ENCODE assay signal across 9 cellular contexts in the genomic region with DNA sequence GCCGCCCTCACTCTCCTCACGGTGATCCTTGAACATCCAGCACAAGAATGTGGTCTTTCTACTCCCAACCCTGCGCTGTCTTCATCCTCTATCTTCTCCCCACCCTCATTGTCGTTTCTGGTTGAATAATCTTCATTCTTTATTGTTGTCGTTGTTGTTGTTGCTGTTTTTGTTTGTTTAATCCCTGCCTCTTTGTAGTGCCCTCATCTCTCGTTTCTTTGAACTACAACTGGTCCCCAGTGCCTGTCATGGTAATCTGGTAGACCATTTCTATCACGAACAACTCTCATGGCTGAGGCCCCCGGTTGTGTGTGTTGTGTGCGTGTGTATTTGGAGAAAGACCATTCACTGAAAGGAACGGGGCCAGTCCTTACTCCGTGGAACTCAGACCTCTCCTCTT. TPM values are rescaled to one million over a fixed set of nuclear protein-coding genes. Genes with fewer than 3 reads are reported as not detected.
DNase-seq lines count a peak whose midpoint lies in the region; ATAC-seq and TF ChIP-seq lines count a peak whose summit lies in the region.
"Had no signal": no experiment of that assay in that cellular context is flagged by ENCODE, and none has a peak within 500 bp of the region (broad histone marks: within the 10 kb centered on the region; RNA-seq: fewer than 3 reads in every experiment).

No MANE protein-coding gene starts in this region.

- CTCF ChIA-PET in Calu3 (lab: Charles Lee) = no interaction called here
- CTCF ChIA-PET in OCI-LY7 (lab: Charles Lee; ENCODE audit: unreplicated experiment) = no interaction called here

- DNase-seq in Calu3 = no peak
- no peak for DNase-seq in OCI-LY7 (ENCODE audit: low spot score)
- no peak for DNase-seq in endodermal cell
- DNase-seq in NCI-H2029 (lab: John Stamatoyannopoulos, UW) = no peak
- DNase-seq: NCI-H187 treated with DMSO at 0.1 percent for 48 hours had no signal

- H3K36me3 ChIP-seq in OCI-LY7 (ENCODE audit: insufficient read depth, low read length) (no peaks in the 10 kb centered on the region), endodermal cell (ENCODE audit: control insufficient read depth, insufficient read depth, low read length) (no peaks in the 10 kb centered on the region), parathyroid adenoma (ENCODE audit: control insufficient read depth, insufficient read depth, low read length) (no peaks in the 10 kb centered on the region)

- no peak overlapping the region for H3K9ac ChIP-seq in endodermal cell (ENCODE audit: extremely low read depth, low read length, poor library complexity, severe bottlenecking)
- no peak overlapping the region for H3K9ac ChIP-seq in parathyroid adenoma

- peak overlapping the region; percentile 100; the same call in 1 of the 2 replicates for H2AFZ ChIP-seq in OCI-LY7 (ENCODE audit: low read length)
- peak overlapping the region; percentile 91 for H2AFZ ChIP-seq in parathyroid adenoma

- no peaks in the 10 kb centered on the region for H3K9me2 ChIP-seq in OCI-LY7 (ENCODE audit: insufficient read depth, low read length)

- peaks cover 14% of the 10 kb centered on the region; the same call in 1 of the 2 replicates for H4K20me1 ChIP-seq in OCI-LY7 (ENCODE audit: insufficient read depth, low read length)

- H3K9me3 ChIP-seq in OCI-LY7 (ENCODE audit: low read length) (no peaks in the 10 kb centered on the region), endodermal cell (ENCODE audit: control insufficient read depth, low read length) (no peaks in the 10 kb centered on the region), parathyroid adenoma (ENCODE audit: control insufficient read depth, low read length) (no peaks in the 10 kb centered on the region)

- H3K4me3 ChIP-seq in OCI-LY7 (ENCODE audit: low read depth, low read length, poor library complexity, severe bottlenecking) = peak overlapping the region; percentile 95
- peak overlapping the region; percentile 81 for H3K4me3 ChIP-seq in endodermal cell (ENCODE audit: low read length)
- H3K4me3 ChIP-seq in parathyroid adenoma (ENCODE audit: low read depth, low read length) = no peak overlapping the region

- H3K27me3 Mint-ChIP-seq in Calu3 (ENCODE audit: unreplicated experiment) (peaks cover 57% of the 10 kb centered on the region), endodermal cell (ENCODE audit: insufficient read depth) (peaks cover 59% of the 10 kb centered on the region)

- POLR2A ChIA-PET in OCI-LY7 (lab: Charles Lee) = interaction anchor here (0.6 kb wide), 1 partner anchor 65 kb away, joined by 4 read pairs; no protein-coding TSS in a partner anchor

- H3K9me3 Mint-ChIP-seq in Calu3 (ENCODE audit: low read depth, unreplicated experiment) = no peaks in the 10 kb centered on the region
- no peaks in the 10 kb centered on the region for H3K9me3 Mint-ChIP-seq in endodermal cell

- H3K27me3 ChIP-seq in endodermal cell (ENCODE audit: control insufficient read depth, insufficient read depth, low read length, poor library complexity, severe bottlenecking) = peaks cover 63% of the 10 kb centered on the region
- no peaks in the 10 kb centered on the region for H3K27me3 ChIP-seq in parathyroid adenoma (ENCODE audit: control insufficient read depth, insufficient read depth, low read length)

- ATAC-seq in GM21390 (IDR thresholded peaks at IDR 0.05; ENCODE audit: unreplicated experiment) (no peak), HG02852 (IDR thresholded peaks at IDR 0.05; ENCODE audit: unreplicated experiment) (no peak), HG02885 (IDR thresholded peaks at IDR 0.05; ENCODE audit: poor library complexity, unreplicated experiment) (no peak)

- BruUV-seq in Calu3 (replicated peaks; lab: Mats Ljungman, UMichigan) (no TSS peak), OCI-LY7 (replicated peaks; lab: Mats Ljungman, UMichigan) (TSS peak; percentile 75)

- peaks cover 9% of the 10 kb centered on the region for H3K4me1 Mint-ChIP-seq in Calu3 (ENCODE audit: low read depth, unreplicated experiment)
- peaks cover 10% of the 10 kb centered on the region for H3K4me1 Mint-ChIP-seq in endodermal cell

- H3K27ac ChIP-seq in OCI-LY7 (ENCODE audit: low read depth, low read length, poor library complexity, severe bottlenecking) (no peak overlapping the region), endodermal cell (ENCODE audit: low read depth, low read length) (no peak overlapping the region), parathyroid adenoma (peak overlapping the region; percentile 83)

- intact Hi-C loops in Calu3 (cut with micrococcal nuclease; ENCODE audit: unreplicated experiment) = loop anchor here (10.0 kb wide), 1 partner anchor 275 kb away; no protein-coding TSS in a partner anchor
- intact Hi-C loops in OCI-LY7 (cut with micrococcal nuclease; ENCODE audit: unreplicated experiment) = loop anchor here (2.0 to 10.0 kb wide), 4 partner anchors 123 to 273 kb away; no protein-coding TSS in a partner anchor

- H3K4me3 Mint-ChIP-seq in Calu3 (ENCODE audit: low read depth, unreplicated experiment) (peak overlapping the region; percentile 61), endodermal cell (peak overlapping the region; percentile 80)

- peaks cover 5% of the 10 kb centered on the region for H3K36me3 Mint-ChIP-seq in Calu3 (ENCODE audit: insufficient read depth, unreplicated experiment)
- no peaks in the 10 kb centered on the region for H3K36me3 Mint-ChIP-seq in endodermal cell (ENCODE audit: low read depth)

- H3K4me2 ChIP-seq in OCI-LY7 (ENCODE audit: low read length) (peak overlapping the region; percentile 97), parathyroid adenoma (ENCODE audit: low read length) (no peak overlapping the region)

- H3K79me2 ChIP-seq in OCI-LY7 (ENCODE audit: insufficient read depth, low read depth, low read length) = peaks cover 32% of the 10 kb centered on the region
- peaks cover under 1% of the 10 kb centered on the region for H3K79me2 ChIP-seq in parathyroid adenoma

- H3K4me1 ChIP-seq in OCI-LY7 (ENCODE audit: insufficient read depth, low read length, poor library complexity, severe bottlenecking) = peaks cover 22% of the 10 kb centered on the region
- no peaks in the 10 kb centered on the region for H3K4me1 ChIP-seq in endodermal cell (ENCODE audit: control insufficient read depth, insufficient read depth, low read length)
- H3K4me1 ChIP-seq in parathyroid adenoma = no peaks in the 10 kb centered on the region

- H3K27ac Mint-ChIP-seq in Calu3 (ENCODE audit: unreplicated experiment) = no peak overlapping the region
- no peak overlapping the region for H3K27ac Mint-ChIP-seq in endodermal cell

- TF ChIP-seq CTCF in Calu3 (IDR thresholded peaks at IDR 0.05; ENCODE audit: unreplicated experiment) (no peak), OCI-LY7 (conservative IDR thresholded peaks at IDR 0.05; ENCODE audit: low read length) (no peak), endodermal cell (conservative IDR thresholded peaks at IDR 0.05) (no peak), parathyroid adenoma (IDR thresholded peaks at IDR 0.05) (no peak)

- 45 to 53% methylated on average over 5 to 9 of the region's 11 CpGs for whole genome bisulfite sequencing in endodermal cell (ENCODE audit: insufficient coverage in 1 of 2, insufficient read length in 1 of 2), 2 experiments

RNA-seq across cellular contexts. Expression of a gene that starts 1.3 kb away (rescaled TPM):
- total RNA-seq in Calu3 (2022) (5.1 and 6.1 TPM in 2 replicates), OCI-LY7 (2022) (41.9 and 42.0 TPM in 2 replicates), endodermal cell (10 to 100 TPM; 10.0 to 13.1 TPM)
- total RNA-seq in OCI-LY7 (2014; rRNA removed; shearing (Covaris generic)) = 29.0 and 31.8 TPM in 2 replicates
- 9.8 TPM for polyA plus RNA-seq in endodermal cell (2013, experiment 1 of 2)
- 9.4 TPM for polyA plus RNA-seq in endodermal cell (2013, experiment 2 of 2)

RNA-seq across cellular contexts. Expression of a gene that starts 38.9 kb away (rescaled TPM):
- 145 and 155 TPM in 2 replicates for total RNA-seq in Calu3 (2022)
- 48.0 and 68.3 TPM in 2 replicates for total RNA-seq in OCI-LY7 (2014; rRNA removed; shearing (Covaris generic))
- total RNA-seq in OCI-LY7 (2022) = 92.9 and 101 TPM in 2 replicates
- total RNA-seq in endodermal cell = 100 to 1,000 TPM; 188 to 219 TPM
- 178 TPM for polyA plus RNA-seq in endodermal cell (2013, experiment 1 of 2)
- polyA plus RNA-seq in endodermal cell (2013, experiment 2 of 2) = 162 TPM
